Comparison of ENCODE assay signal across 1 cellular context in the genomic region with DNA sequence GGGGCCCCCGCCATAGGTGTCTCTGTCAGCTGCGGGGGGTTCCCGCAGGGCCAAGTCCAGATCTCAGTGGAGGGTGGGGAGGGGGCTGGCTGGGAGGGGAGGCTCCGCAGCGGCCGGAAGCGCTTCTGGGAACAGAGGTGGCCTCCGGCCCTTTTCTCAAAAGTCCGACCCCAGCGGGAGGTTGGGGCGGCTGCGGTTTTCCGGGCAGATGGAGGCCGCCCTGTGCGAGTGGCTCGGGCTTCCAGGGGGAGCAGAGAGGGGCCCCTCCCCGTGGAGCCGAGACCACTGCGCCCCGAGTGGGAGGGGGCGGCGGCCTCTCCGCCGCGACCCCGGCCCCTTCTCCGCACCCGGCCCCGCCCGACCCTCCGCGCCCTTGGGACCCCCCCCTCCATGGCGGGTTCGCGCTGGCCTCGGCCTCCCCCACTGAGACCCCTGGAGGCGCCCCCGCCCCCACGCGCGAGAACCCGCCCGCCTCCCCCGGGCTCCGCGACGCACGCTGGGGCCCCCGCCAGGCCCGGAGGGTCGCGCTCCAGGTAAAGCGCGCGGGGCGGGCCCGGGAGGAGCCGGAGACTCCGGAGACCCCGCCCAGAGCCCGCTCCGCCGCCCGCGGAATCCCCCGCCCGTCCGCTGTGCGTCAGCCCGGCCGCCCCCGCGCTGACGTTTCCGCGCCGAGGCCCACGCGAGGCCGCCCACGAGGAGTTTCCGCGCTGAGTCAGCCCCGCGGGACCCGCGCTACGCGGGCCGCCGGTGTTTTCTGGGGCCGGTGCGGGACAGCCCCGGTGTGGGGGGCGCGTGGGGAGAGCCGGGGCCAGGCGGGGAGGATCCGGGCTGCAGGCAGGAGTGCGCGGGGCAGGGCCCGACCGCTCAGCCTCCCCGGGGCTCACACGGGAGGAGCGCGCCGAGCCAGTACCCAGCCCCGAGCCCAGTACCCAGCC.
TF ChIP-seq lines count a peak whose summit lies in the region.

No MANE protein-coding gene starts in this region.

TF ChIP-seq in K562, 482 proteins besides CTCF, POLR2A, EP300 and RAD21 (continued from another document):
- peak; percentile 97 for TF ChIP-seq EGR1 (conservative IDR thresholded peaks at IDR 0.05)
- no peak for TF ChIP-seq EZH2 (IDR thresholded peaks at IDR 0.05; ENCODE audit: borderline replicate concordance, low read depth, low read length)
- 0 out of 2 replicates have a peak, but pooled peaks have one; percentile 56 for TF ChIP-seq KAT7 (CRISPR knock-in tag; IDR thresholded peaks at IDR 0.05; ENCODE audit: borderline replicate concordance)
- peak; percentile 65 for TF ChIP-seq CHD4 (IDR thresholded peaks at IDR 0.05; ENCODE audit: insufficient read depth, insufficient replicate concordance, low read depth, low read length, poor library complexity, severe bottlenecking)
- TF ChIP-seq E2F1 (CRISPR knock-in tag; IDR thresholded peaks at IDR 0.05) = peak; percentile 29; the same call in 1 of the 2 replicates
- TF ChIP-seq MLLT1 (IDR thresholded peaks at IDR 0.05) = no peak
- peak; percentile 96 for TF ChIP-seq TARDBP (IDR thresholded peaks at IDR 0.05)
- TF ChIP-seq CREBBP (IDR thresholded peaks at IDR 0.05; ENCODE audit: low read depth, low read length) = no peak
- TF ChIP-seq SMARCA5 (IDR thresholded peaks at IDR 0.05) = no peak
- TF ChIP-seq GATAD2A (IDR thresholded peaks at IDR 0.05) = peak; percentile 99
- TF ChIP-seq HNRNPL (IDR thresholded peaks at IDR 0.05; ENCODE audit: low read depth, low read length) = no peak
- peak in 2 of 3 experiments; percentile 17 to 49 for TF ChIP-seq YY1 (IDR thresholded peaks at IDR 0.05; ENCODE audit: borderline replicate concordance in 1 of 3, control insufficient read depth in 1 of 3, extremely low read depth in 1 of 3, insufficient read depth in 3 of 3, insufficient read length in 1 of 3, insufficient replicate concordance in 2 of 3, low read depth in 1 of 3, low read length in 2 of 3)
- peak; percentile 58; the same call in 1 of the 2 replicates for TF ChIP-seq ATF3 (IDR thresholded peaks at IDR 0.05)
- TF ChIP-seq ATF3 (CRISPR knock-in tag; conservative IDR thresholded peaks at IDR 0.05) = 0 out of 2 replicates have a peak, but pooled peaks have one; percentile 46
- TF ChIP-seq ZNF384 (IDR thresholded peaks at IDR 0.05; ENCODE audit: low read depth, low read length) = no peak
- peak in 1 of 2 experiments; percentile 73; a peak in 1 of 4 replicates for TF ChIP-seq NONO (IDR thresholded peaks at IDR 0.05; ENCODE audit: low read depth in 2 of 2, low read length in 1 of 2)
- TF ChIP-seq FOXA3 (CRISPR knock-in tag; conservative IDR thresholded peaks at IDR 0.05 in 1 of 2, IDR thresholded peaks at IDR 0.05 in 1 of 2) = 0 out of 4 replicates have a peak, but pooled peaks of 1 of the 2 experiments have one; percentile 34
- no peak for TF ChIP-seq UBTF (IDR thresholded peaks at IDR 0.05; ENCODE audit: borderline replicate concordance in 1 of 2, low read depth in 2 of 2, low read length in 2 of 2)
- TF ChIP-seq, protein P1, sequence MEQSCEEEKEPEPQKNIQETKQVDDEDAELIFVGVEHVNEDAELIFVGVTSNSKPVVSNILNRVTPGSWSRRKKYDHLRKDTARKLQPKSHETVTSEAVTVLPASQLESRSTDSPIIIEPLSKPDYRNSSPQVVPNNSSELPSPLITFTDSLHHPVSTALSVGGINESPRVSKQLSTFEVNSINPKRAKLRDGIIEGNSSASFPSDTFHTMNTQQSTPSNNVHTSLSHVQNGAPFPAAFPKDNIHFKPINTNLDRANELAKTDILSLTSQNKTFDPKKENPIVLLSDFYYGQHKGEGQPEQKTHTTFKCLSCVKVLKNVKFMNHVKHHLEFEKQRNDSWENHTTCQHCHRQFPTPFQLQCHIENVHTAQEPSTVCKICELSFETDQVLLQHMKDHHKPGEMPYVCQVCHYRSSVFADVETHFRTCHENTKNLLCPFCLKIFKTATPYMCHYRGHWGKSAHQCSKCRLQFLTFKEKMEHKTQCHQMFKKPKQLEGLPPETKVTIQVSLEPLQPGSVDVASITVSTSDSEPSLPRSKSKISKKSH (CRISPR knock-in tag; IDR thresholded peaks at IDR 0.05) = no peak
- no peak for TF ChIP-seq COPS2 (conservative IDR thresholded peaks at IDR 0.05)
- TF ChIP-seq KLF6 (CRISPR knock-in tag; IDR thresholded peaks at IDR 0.05; ENCODE audit: borderline replicate concordance) = no peak
- TF ChIP-seq SAFB2 (IDR thresholded peaks at IDR 0.05; ENCODE audit: borderline replicate concordance, low read depth, low read length, severe bottlenecking) = no peak
- TF ChIP-seq STAG1 (CRISPR knock-in tag; IDR thresholded peaks at IDR 0.05; ENCODE audit: borderline replicate concordance) = no peak
- peak; percentile 26 for TF ChIP-seq CTCFL (IDR thresholded peaks at IDR 0.05; ENCODE audit: borderline replicate concordance, insufficient read depth, low read depth, low read length, poor library complexity, severe bottlenecking)
- TF ChIP-seq PHF21A (IDR thresholded peaks at IDR 0.05; ENCODE audit: borderline replicate concordance, low read depth) = no peak
- 0 out of 2 replicates have a peak, but pooled peaks have one; percentile 55 for TF ChIP-seq MTA1 (IDR thresholded peaks at IDR 0.05; ENCODE audit: borderline replicate concordance)
- TF ChIP-seq CHD1 (IDR thresholded peaks at IDR 0.05; ENCODE audit: low read length) = no peak
